In genomic region chr10:50577681-50578350, GRCh38 we compare ENCODE assay signal across 9 cellular contexts. TPM values are rescaled to one million over a fixed set of nuclear protein-coding genes. Genes with fewer than 3 reads are reported as not detected.
DNase-seq lines count a peak whose midpoint lies in the region; ATAC-seq, FAIRE-seq and TF ChIP-seq lines count a peak whose summit lies in the region.
"Had no signal": no experiment of that assay in that cellular context is flagged by ENCODE, and none has a peak within 500 bp of the region (broad histone marks: within the 10 kb centered on the region; RNA-seq: fewer than 3 reads in every experiment).

No MANE protein-coding gene starts in this region.

- FAIRE-seq in endothelial cell of umbilical vein (lab: Jason Lieb, UNC) = no peak
- FAIRE-seq: endometrium had no signal

- CTCF ChIA-PET in endothelial cell of umbilical vein (lab: Charles Lee) = interaction anchor here (0.9 to 2.6 kb wide), 6 partner anchors 12 to 210 kb away, joined by 3 to 11 read pairs (median 3); no protein-coding TSS in a partner anchor

- no peak overlapping the region for H3K4me3 Mint-ChIP-seq in T-helper 17 cell

- no peaks in the 10 kb centered on the region for H3K79me2 ChIP-seq in endothelial cell of umbilical vein (ENCODE audit: control insufficient read depth, insufficient read depth, low read length)

- H3K9me3 ChIP-seq in endothelial cell of umbilical vein (replicated peaks; ENCODE audit: control insufficient read depth, insufficient read depth, low read length) (no peaks in the 10 kb centered on the region), T-helper 17 cell (ENCODE audit: control insufficient read depth, low read length, poor library complexity, severe bottlenecking) (no peaks in the 10 kb centered on the region)

- ATAC-seq in GM19452 (IDR thresholded peaks at IDR 0.05; ENCODE audit: unreplicated experiment) = peak; percentile 59
- no peak for ATAC-seq in T-helper 17 cell

- no peaks in the 10 kb centered on the region for H4K20me1 ChIP-seq in endothelial cell of umbilical vein (replicated peaks; ENCODE audit: control insufficient read depth, extremely low read depth, insufficient read depth, low read length)

- intact Hi-C loops in endothelial cell of umbilical vein (cut with micrococcal nuclease) = no loop called here

- H3K9ac ChIP-seq in endothelial cell of umbilical vein (replicated peaks; ENCODE audit: extremely low read depth, insufficient read depth, low read length) = no peak overlapping the region

- BruUV-seq in endothelial cell of umbilical vein (replicated peaks; lab: Mats Ljungman, UMichigan) = no TSS peak

- dilution Hi-C loops in endothelial cell of umbilical vein (cut with MboI; ENCODE audit: extremely low pct_ligation_motif_present, low sequenced_read_pairs) = no loop called here

- H3K4me1 ChIP-seq in endothelial cell of umbilical vein (ENCODE audit: control insufficient read depth, extremely low read depth, insufficient read depth, low read length) = no peaks in the 10 kb centered on the region

- H3K4me2 ChIP-seq in endothelial cell of umbilical vein (ENCODE audit: insufficient read depth, low read length) = no peak overlapping the region

- H3K36me3 Mint-ChIP-seq in T-helper 17 cell (ENCODE audit: low read depth) = peaks cover 2% of the 10 kb centered on the region

- POLR2A ChIA-PET in endothelial cell of umbilical vein (lab: Charles Lee) = interaction anchor here (0.5 kb wide), 1 partner anchor 69 kb away, joined by 5 read pairs; no protein-coding TSS in a partner anchor

- no peak for TF ChIP-seq CTCF in endothelial cell of umbilical vein (IDR thresholded peaks at IDR 0.05; ENCODE audit: extremely low read depth in 1 of 2, insufficient read depth in 1 of 2, low read depth in 1 of 2, low read length in 2 of 2)

- H2AFZ ChIP-seq in endothelial cell of umbilical vein (ENCODE audit: low read depth, low read length) = no peak overlapping the region

- no peak overlapping the region for H3K4me3 ChIP-seq in endothelial cell of umbilical vein (replicated peaks in 1 of 3; ENCODE audit: insufficient read depth in 1 of 3, low read depth in 1 of 3, low read length in 3 of 3)

- DNase-seq in NCI-H2227 (lab: John Stamatoyannopoulos, UW; ENCODE audit: unreplicated experiment) (peak; percentile 57), endothelial cell of umbilical vein (ENCODE audit: low read depth, low spot score) (peak; percentile 65), pulmonary artery endothelial cell (ENCODE audit: low read depth, low spot score) (peak; percentile 17), NCI-H774 (lab: John Stamatoyannopoulos, UW) (no peak), ecto neural progenitor cell (ENCODE audit: low spot score) (no peak), T-helper 17 cell (no peak)
- DNase-seq in activated naive CD4-positive, alpha-beta T cell (lab: John Stamatoyannopoulos, UW) = no peak

- H3K27ac Mint-ChIP-seq in T-helper 17 cell = no peak overlapping the region

- H3K4me1 Mint-ChIP-seq in T-helper 17 cell = peaks cover 66% of the 10 kb centered on the region

- no peaks in the 10 kb centered on the region for H3K27me3 Mint-ChIP-seq in T-helper 17 cell

- TF ChIP-seq POLR2A in endothelial cell of umbilical vein (IDR thresholded peaks at IDR 0.05; ENCODE audit: low read depth, low read length) = no peak

- H3K27ac ChIP-seq in endothelial cell of umbilical vein (ENCODE audit: insufficient read depth, low read depth, low read length) = no peak overlapping the region

- H3K9me1 ChIP-seq in endothelial cell of umbilical vein (replicated peaks; ENCODE audit: control insufficient read depth, extremely low read depth, insufficient read depth, low read length) = no peaks in the 10 kb centered on the region

- no peaks in the 10 kb centered on the region for H3K36me3 ChIP-seq in endothelial cell of umbilical vein (ENCODE audit: control insufficient read depth in 2 of 2, extremely low read depth in 1 of 2, insufficient read depth in 2 of 2, low read length in 2 of 2)

- H3K27me3 ChIP-seq in endothelial cell of umbilical vein (ENCODE audit: control insufficient read depth in 2 of 2, insufficient read depth in 2 of 2, low read length in 2 of 2) = no peaks in the 10 kb centered on the region

TF ChIP-seq in endothelial cell of umbilical vein, 7 proteins besides CTCF, POLR2A, EP300 and RAD21:
- TF ChIP-seq MAX (IDR thresholded peaks at IDR 0.05; ENCODE audit: insufficient read depth, insufficient read length) = no peak
- TF ChIP-seq EZH2 (IDR thresholded peaks at IDR 0.05; ENCODE audit: borderline replicate concordance, low read depth, low read length, severe bottlenecking) = no peak
- no peak for TF ChIP-seq POLR2AphosphoS5 (IDR thresholded peaks at IDR 0.05; ENCODE audit: insufficient read depth, low read depth, low read length)

RNA-seq across cellular contexts. Expression of gene SGMS1, which starts 45.9 kb away (rescaled TPM):
- total RNA-seq in endothelial cell of umbilical vein (23.7 and 24.8 TPM in 2 replicates), pulmonary artery endothelial cell (34.2 and 57.3 TPM in 2 replicates), T-helper 17 cell (10 to 100 TPM; 45.3 to 51.3 TPM)
- 8.8 and 9.7 TPM in 2 replicates for polyA plus RNA-seq in endothelial cell of umbilical vein
- 8.2 and 9.9 TPM in 2 replicates for polyA plus RNA-seq in endothelial cell of umbilical vein (2011; cell fraction: cytosol; rRNA removed)
- 11.2 and 16.0 TPM in 2 replicates for polyA plus RNA-seq in endothelial cell of umbilical vein (2011; cell fraction: nucleus; rRNA removed)
- 14.8 and 16.1 TPM in 2 replicates for polyA plus RNA-seq in endothelial cell of umbilical vein (2012)
- polyA minus RNA-seq in endothelial cell of umbilical vein = 21.5 TPM in 2 replicates
- 36.0 TPM for polyA minus RNA-seq in endothelial cell of umbilical vein (2011; cell fraction: cytosol; rRNA and poly(A)+ RNA removed)
- polyA minus RNA-seq in endothelial cell of umbilical vein (2011; cell fraction: nucleus; rRNA and poly(A)+ RNA removed) = 60.5 and 62.4 TPM in 2 replicates

Comparison
In these comparisons a context has a peak if more than half of its experiments do, and no peak if none do; other contexts are left out.
1. DNase-seq: peak in NCI-H2227 (single experiment), endothelial cell of umbilical vein (single experiment) and pulmonary artery endothelial cell (single experiment); none in NCI-H774 (single experiment), activated naive CD4-positive, alpha-beta T cell (0 of 4), ecto neural progenitor cell (single experiment) and T-helper 17 cell (0 of 3).